Comparison of ENCODE assay signal across 1 cellular context in the genomic region with DNA sequence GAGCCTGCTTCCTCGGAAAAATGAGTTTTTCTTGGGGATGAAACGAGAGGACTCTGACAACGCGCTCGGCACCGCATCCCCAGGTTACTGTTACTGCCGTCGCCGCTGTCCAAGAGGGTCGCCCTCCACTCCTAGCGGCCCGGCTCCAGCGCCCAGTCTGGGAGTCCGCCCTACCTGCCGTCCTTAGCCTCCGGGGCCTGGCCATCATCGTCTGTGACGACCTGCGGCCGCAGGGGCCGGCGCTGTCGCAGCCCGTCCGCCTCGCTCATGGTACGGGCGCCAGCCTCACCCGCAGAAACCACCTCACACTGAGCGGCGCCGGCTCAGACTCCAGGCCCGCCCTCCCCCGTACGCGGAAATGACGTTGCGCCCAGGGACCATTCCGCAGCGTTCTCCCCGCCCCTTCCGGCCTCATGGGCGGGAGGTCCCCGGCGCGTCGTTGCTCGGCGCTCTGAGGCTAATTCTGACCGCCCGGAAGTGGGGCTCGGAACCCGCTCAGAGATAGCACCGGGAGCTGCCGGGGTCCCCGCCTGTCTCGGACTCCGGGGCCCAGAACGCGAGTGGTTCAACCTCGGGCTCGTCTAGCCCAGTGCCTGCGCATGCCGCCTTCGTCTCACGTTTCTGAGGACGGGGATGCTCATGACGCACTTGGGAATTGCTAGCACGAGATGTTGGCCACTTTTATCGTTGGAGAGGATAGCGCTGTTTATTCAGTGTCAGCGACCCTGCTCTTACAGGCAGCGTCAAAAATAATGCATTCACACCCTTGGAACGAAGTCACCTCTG.
TF ChIP-seq lines count a peak whose summit lies in the region.

A gene with protein sequence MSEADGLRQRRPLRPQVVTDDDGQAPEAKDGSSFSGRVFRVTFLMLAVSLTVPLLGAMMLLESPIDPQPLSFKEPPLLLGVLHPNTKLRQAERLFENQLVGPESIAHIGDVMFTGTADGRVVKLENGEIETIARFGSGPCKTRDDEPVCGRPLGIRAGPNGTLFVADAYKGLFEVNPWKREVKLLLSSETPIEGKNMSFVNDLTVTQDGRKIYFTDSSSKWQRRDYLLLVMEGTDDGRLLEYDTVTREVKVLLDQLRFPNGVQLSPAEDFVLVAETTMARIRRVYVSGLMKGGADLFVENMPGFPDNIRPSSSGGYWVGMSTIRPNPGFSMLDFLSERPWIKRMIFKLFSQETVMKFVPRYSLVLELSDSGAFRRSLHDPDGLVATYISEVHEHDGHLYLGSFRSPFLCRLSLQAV (minus strand): TSS at position 332 of the 786 bp plus-strand sequence. CDS start 63 bp downstream, at position 269.

TF ChIP-seq in HEK293, 187 proteins besides CTCF, POLR2A, EP300 and RAD21 (continued from another document and continues in another):
- TF ChIP-seq, protein P1, sequence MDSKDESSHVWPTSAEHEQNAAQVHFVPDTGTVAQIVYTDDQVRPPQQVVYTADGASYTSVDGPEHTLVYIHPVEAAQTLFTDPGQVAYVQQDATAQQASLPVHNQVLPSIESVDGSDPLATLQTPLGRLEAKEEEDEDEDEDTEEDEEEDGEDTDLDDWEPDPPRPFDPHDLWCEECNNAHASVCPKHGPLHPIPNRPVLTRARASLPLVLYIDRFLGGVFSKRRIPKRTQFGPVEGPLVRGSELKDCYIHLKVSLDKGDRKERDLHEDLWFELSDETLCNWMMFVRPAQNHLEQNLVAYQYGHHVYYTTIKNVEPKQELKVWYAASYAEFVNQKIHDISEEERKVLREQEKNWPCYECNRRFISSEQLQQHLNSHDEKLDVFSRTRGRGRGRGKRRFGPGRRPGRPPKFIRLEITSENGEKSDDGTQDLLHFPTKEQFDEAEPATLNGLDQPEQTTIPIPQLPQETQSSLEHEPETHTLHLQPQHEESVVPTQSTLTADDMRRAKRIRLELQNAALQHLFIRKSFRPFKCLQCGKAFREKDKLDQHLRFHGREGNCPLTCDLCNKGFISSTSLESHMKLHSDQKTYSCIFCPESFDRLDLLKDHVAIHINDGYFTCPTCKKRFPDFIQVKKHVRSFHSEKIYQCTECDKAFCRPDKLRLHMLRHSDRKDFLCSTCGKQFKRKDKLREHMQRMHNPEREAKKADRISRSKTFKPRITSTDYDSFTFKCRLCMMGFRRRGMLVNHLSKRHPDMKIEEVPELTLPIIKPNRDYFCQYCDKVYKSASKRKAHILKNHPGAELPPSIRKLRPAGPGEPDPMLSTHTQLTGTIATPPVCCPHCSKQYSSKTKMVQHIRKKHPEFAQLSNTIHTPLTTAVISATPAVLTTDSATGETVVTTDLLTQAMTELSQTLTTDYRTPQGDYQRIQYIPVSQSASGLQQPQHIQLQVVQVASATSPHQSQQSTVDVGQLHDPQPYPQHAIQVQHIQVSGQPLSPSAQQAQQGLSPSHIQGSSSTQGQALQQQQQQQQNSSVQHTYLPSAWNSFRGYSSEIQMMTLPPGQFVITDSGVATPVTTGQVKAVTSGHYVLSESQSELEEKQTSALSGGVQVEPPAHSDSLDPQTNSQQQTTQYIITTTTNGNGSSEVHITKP (tag by site-specific recombination; IDR thresholded peaks at IDR 0.05): peak; percentile 56
- TF ChIP-seq ZNF626 (tag by site-specific recombination; IDR thresholded peaks at IDR 0.05): no peak
- TF ChIP-seq ZBTB48 (tag by site-specific recombination; IDR thresholded peaks at IDR 0.05): peak; percentile 88
- TF ChIP-seq, protein P2, sequence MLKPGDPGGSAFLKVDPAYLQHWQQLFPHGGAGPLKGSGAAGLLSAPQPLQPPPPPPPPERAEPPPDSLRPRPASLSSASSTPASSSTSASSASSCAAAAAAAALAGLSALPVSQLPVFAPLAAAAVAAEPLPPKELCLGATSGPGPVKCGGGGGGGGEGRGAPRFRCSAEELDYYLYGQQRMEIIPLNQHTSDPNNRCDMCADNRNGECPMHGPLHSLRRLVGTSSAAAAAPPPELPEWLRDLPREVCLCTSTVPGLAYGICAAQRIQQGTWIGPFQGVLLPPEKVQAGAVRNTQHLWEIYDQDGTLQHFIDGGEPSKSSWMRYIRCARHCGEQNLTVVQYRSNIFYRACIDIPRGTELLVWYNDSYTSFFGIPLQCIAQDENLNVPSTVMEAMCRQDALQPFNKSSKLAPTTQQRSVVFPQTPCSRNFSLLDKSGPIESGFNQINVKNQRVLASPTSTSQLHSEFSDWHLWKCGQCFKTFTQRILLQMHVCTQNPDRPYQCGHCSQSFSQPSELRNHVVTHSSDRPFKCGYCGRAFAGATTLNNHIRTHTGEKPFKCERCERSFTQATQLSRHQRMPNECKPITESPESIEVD (tag by site-specific recombination; IDR thresholded peaks at IDR 0.05): no peak
- TF ChIP-seq MEIS1 (CRISPR knock-in tag; IDR thresholded peaks at IDR 0.05; ENCODE audit: borderline replicate concordance): no peak
- TF ChIP-seq, protein P3, sequence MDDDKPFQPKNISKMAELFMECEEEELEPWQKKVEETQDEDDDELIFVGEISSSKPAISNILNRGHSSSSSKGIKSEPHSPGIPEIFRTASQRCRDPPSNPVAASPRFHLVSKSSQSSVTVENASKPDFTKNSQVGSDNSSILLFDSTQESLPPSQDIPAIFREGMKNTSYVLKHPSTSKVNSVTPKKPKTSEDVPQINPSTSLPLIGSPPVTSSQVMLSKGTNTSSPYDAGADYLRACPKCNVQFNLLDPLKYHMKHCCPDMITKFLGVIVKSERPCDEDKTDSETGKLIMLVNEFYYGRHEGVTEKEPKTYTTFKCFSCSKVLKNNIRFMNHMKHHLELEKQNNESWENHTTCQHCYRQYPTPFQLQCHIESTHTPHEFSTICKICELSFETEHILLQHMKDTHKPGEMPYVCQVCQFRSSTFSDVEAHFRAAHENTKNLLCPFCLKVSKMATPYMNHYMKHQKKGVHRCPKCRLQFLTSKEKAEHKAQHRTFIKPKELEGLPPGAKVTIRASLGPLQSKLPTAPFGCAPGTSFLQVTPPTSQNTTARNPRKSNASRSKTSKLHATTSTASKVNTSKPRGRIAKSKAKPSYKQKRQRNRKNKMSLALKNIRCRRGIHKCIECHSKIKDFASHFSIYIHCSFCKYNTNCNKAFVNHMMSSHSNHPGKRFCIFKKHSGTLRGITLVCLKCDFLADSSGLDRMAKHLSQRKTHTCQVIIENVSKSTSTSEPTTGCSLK (tag by site-specific recombination; IDR thresholded peaks at IDR 0.05): no peak
- TF ChIP-seq ZEB2 (tag by site-specific recombination; IDR thresholded peaks at IDR 0.05): peak; percentile 60; the same call in 1 of the 2 replicates
- TF ChIP-seq, protein P4, sequence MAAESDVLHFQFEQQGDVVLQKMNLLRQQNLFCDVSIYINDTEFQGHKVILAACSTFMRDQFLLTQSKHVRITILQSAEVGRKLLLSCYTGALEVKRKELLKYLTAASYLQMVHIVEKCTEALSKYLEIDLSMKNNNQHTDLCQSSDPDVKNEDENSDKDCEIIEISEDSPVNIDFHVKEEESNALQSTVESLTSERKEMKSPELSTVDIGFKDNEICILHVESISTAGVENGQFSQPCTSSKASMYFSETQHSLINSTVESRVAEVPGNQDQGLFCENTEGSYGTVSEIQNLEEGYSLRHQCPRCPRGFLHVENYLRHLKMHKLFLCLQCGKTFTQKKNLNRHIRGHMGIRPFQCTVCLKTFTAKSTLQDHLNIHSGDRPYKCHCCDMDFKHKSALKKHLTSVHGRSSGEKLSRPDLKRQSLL (tag by site-specific recombination; IDR thresholded peaks at IDR 0.05): peak; percentile 71
- TF ChIP-seq, protein P5, sequence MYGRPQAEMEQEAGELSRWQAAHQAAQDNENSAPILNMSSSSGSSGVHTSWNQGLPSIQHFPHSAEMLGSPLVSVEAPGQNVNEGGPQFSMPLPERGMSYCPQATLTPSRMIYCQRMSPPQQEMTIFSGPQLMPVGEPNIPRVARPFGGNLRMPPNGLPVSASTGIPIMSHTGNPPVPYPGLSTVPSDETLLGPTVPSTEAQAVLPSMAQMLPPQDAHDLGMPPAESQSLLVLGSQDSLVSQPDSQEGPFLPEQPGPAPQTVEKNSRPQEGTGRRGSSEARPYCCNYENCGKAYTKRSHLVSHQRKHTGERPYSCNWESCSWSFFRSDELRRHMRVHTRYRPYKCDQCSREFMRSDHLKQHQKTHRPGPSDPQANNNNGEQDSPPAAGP (tag by site-specific recombination; IDR thresholded peaks at IDR 0.05): peak; percentile 72
- TF ChIP-seq ZNF350 (tag by site-specific recombination; IDR thresholded peaks at IDR 0.05): no peak
- TF ChIP-seq ZFP41 (tag by site-specific recombination; IDR thresholded peaks at IDR 0.05; ENCODE audit: borderline replicate concordance): no peak
- no peak for TF ChIP-seq ZBTB1 (tag by site-specific recombination; IDR thresholded peaks at IDR 0.05)
- no peak for TF ChIP-seq ZNF169 (tag by site-specific recombination; IDR thresholded peaks at IDR 0.05)
- TF ChIP-seq, protein P6, sequence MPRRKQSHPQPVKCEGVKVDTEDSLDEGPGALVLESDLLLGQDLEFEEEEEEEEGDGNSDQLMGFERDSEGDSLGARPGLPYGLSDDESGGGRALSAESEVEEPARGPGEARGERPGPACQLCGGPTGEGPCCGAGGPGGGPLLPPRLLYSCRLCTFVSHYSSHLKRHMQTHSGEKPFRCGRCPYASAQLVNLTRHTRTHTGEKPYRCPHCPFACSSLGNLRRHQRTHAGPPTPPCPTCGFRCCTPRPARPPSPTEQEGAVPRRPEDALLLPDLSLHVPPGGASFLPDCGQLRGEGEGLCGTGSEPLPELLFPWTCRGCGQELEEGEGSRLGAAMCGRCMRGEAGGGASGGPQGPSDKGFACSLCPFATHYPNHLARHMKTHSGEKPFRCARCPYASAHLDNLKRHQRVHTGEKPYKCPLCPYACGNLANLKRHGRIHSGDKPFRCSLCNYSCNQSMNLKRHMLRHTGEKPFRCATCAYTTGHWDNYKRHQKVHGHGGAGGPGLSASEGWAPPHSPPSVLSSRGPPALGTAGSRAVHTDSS (tag by site-specific recombination; IDR thresholded peaks at IDR 0.05): no peak
- TF ChIP-seq ZBTB17 (tag by site-specific recombination; IDR thresholded peaks at IDR 0.05): peak; percentile 94
- no peak for TF ChIP-seq ZNF394 (tag by site-specific recombination; IDR thresholded peaks at IDR 0.05; ENCODE audit: borderline replicate concordance)
- TF ChIP-seq ZNF585B (tag by site-specific recombination; IDR thresholded peaks at IDR 0.05): no peak
- TF ChIP-seq, protein P7, sequence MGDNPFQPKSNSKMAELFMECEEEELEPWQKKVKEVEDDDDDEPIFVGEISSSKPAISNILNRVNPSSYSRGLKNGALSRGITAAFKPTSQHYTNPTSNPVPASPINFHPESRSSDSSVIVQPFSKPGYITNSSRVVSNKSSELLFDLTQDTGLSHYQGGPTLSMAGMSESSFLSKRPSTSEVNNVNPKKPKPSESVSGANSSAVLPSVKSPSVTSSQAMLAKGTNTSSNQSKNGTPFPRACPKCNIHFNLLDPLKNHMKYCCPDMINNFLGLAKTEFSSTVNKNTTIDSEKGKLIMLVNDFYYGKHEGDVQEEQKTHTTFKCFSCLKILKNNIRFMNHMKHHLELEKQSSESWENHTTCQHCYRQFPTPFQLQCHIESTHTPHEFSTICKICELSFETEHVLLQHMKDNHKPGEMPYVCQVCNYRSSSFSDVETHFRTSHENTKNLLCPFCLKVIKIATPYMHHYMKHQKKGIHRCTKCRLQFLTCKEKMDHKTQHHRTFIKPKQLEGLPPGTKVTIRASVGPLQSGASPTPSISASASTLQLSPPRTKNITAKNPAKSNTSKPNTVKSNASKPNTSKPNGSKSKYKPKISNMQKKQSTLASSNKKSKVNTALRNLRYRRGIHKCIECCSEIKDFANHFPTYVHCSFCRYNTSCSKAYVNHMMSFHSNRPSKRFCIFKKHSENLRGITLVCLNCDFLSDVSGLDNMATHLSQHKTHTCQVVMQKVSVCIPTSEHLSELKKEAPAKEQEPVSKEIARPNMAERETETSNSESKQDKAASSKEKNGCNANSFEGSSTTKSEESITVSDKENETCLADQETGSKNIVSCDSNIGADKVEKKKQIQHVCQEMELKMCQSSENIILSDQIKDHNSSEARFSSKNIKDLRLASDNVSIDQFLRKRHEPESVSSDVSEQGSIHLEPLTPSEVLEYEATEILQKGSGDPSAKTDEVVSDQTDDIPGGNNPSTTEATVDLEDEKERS (tag by site-specific recombination; IDR thresholded peaks at IDR 0.05): no peak
- TF ChIP-seq SCRT2 (tag by site-specific recombination; IDR thresholded peaks at IDR 0.05): no peak
- no peak for TF ChIP-seq ZNF121 (tag by site-specific recombination; IDR thresholded peaks at IDR 0.05)
- TF ChIP-seq, protein P8, sequence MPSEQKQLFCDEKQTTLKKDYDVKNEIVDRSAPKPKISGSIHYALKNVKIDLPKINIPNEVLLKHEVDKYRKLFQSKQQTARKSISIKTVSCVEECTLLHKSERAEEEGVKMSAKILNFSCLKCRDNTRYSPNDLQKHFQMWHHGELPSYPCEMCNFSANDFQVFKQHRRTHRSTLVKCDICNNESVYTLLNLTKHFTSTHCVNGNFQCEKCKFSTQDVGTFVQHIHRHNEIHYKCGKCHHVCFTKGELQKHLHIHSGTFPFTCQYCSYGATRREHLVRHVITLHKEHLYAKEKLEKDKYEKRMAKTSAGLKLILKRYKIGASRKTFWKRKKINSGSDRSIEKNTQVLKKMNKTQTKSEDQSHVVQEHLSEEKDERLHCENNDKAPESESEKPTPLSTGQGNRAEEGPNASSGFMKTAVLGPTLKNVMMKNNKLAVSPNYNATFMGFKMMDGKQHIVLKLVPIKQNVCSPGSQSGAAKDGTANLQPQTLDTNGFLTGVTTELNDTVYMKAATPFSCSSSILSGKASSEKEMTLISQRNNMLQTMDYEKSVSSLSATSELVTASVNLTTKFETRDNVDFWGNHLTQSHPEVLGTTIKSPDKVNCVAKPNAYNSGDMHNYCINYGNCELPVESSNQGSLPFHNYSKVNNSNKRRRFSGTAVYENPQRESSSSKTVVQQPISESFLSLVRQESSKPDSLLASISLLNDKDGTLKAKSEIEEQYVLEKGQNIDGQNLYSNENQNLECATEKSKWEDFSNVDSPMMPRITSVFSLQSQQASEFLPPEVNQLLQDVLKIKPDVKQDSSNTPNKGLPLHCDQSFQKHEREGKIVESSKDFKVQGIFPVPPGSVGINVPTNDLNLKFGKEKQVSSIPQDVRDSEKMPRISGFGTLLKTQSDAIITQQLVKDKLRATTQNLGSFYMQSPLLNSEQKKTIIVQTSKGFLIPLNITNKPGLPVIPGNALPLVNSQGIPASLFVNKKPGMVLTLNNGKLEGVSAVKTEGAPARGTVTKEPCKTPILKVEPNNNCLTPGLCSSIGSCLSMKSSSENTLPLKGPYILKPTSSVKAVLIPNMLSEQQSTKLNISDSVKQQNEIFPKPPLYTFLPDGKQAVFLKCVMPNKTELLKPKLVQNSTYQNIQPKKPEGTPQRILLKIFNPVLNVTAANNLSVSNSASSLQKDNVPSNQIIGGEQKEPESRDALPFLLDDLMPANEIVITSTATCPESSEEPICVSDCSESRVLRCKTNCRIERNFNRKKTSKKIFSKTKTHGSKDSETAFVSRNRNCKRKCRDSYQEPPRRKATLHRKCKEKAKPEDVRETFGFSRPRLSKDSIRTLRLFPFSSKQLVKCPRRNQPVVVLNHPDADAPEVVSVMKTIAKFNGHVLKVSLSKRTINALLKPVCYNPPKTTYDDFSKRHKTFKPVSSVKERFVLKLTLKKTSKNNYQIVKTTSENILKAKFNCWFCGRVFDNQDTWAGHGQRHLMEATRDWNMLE (tag by site-specific recombination; conservative IDR thresholded peaks at IDR 0.05; ENCODE audit: low read depth): peak; percentile 67
- no peak for TF ChIP-seq RBAK (tag by site-specific recombination; IDR thresholded peaks at IDR 0.05)
- no peak for TF ChIP-seq ZNF155 (tag by site-specific recombination; IDR thresholded peaks at IDR 0.05)
- TF ChIP-seq ZNF221 (tag by site-specific recombination; IDR thresholded peaks at IDR 0.05; ENCODE audit: borderline replicate concordance): no peak
- TF ChIP-seq ZNF19 (tag by site-specific recombination; IDR thresholded peaks at IDR 0.05; ENCODE audit: low read depth): no peak
- TF ChIP-seq ZSCAN30 (tag by site-specific recombination; IDR thresholded peaks at IDR 0.05): peak; percentile 66
- TF ChIP-seq ZNF843 (tag by site-specific recombination; IDR thresholded peaks at IDR 0.05): no peak
- TF ChIP-seq KLF8 (tag by site-specific recombination; IDR thresholded peaks at IDR 0.05): peak; percentile 65
- TF ChIP-seq OVOL3 (tag by site-specific recombination; IDR thresholded peaks at IDR 0.05): no peak
- 0 out of 2 replicates have a peak, but pooled peaks have one; percentile 22 for TF ChIP-seq ZNF777 (tag by site-specific recombination; IDR thresholded peaks at IDR 0.05; ENCODE audit: borderline replicate concordance)
